In genomic region chr2:22855761-22856184, GRCh38 we compare ENCODE assay signal across 20 cellular contexts.
DNase-seq lines count a peak whose midpoint lies in the region; TF ChIP-seq lines count a peak whose summit lies in the region.
"Had no signal": no experiment of that assay in that cellular context is flagged by ENCODE, and none has a peak within 500 bp of the region (broad histone marks: within the 10 kb centered on the region; RNA-seq: fewer than 3 reads in every experiment).

No MANE protein-coding gene starts in this region.

- H3K4me1 Mint-ChIP-seq in Caco-2 (ENCODE audit: low read depth, unreplicated experiment), result no peaks in the 10 kb centered on the region
- no peaks in the 10 kb centered on the region for H3K4me1 Mint-ChIP-seq in activated CD4-positive, alpha-beta memory T cell treated with anti-CD3 and anti-CD28 coated beads, Interleukin-2, amount 10 ng/mL, durations not matched to agents 7 days and 5 days

- H3K9me3 ChIP-seq in mesodermal cell (ENCODE audit: control insufficient read depth, low read length) (no peaks in the 10 kb centered on the region), Caco-2 (no peaks in the 10 kb centered on the region)
- H3K9me3 ChIP-seq: uterus had no signal

- CTCF ChIA-PET in Caco-2 (lab: Charles Lee), result no interaction called here
- CTCF ChIA-PET in activated CD4-positive, alpha-beta memory T cell treated with anti-CD3 and anti-CD28 coated beads, Interleukin-2, amount 10 ng/mL, durations not matched to agents 7 days and 5 days (lab: Charles Lee), result no interaction called here

- no peaks in the 10 kb centered on the region for H3K27me3 ChIP-seq in dorsolateral prefrontal cortex
- H3K27me3 ChIP-seq in Caco-2 (replicated peaks; ENCODE audit: control insufficient read depth, insufficient read depth, low read length), result no peaks in the 10 kb centered on the region
- H3K27me3 ChIP-seq: uterus had no signal

- intact Hi-C loops in dorsolateral prefrontal cortex (cut with DNase I) (loop anchor here in 1 of 2 donors (5.0 kb wide), 1 partner anchor 182 kb away; no protein-coding TSS in a partner anchor), Caco-2 (cut with micrococcal nuclease; ENCODE audit: unreplicated experiment) (no loop called here)

- TF ChIP-seq CTCF in dorsolateral prefrontal cortex (IDR thresholded peaks at IDR 0.05 in 54 of 56, conservative IDR thresholded peaks at IDR 0.05 in 2 of 56; ENCODE audit: low read depth in 1 of 56, partially characterized antibody in 56 of 56), result peak in 1 of 56 donors; percentile 4
- no peak for TF ChIP-seq CTCF in Caco-2 (IDR thresholded peaks at IDR 0.05; ENCODE audit: insufficient read depth in 1 of 2, low read depth in 1 of 2, low read length in 1 of 2, severe bottlenecking in 1 of 2, unreplicated experiment in 1 of 2)

- H3K4me1 ChIP-seq in mesodermal cell (ENCODE audit: control insufficient read depth, insufficient read depth, low read length, poor library complexity, severe bottlenecking) (no peaks in the 10 kb centered on the region), Caco-2 (no peaks in the 10 kb centered on the region)
- H3K4me1 ChIP-seq: uterus had no signal

- POLR2A ChIA-PET in Caco-2 (lab: Charles Lee), result no interaction called here
- POLR2A ChIA-PET in activated CD4-positive, alpha-beta memory T cell treated with anti-CD3 and anti-CD28 coated beads, Interleukin-2, amount 10 ng/mL, durations not matched to agents 7 days and 5 days (lab: Charles Lee), result no interaction called here

- H3K36me3 ChIP-seq in mesodermal cell (ENCODE audit: control insufficient read depth, insufficient read depth, low read length), result no peaks in the 10 kb centered on the region
- no peaks in the 10 kb centered on the region for H3K36me3 ChIP-seq in Caco-2 (ENCODE audit: control insufficient read depth, insufficient read depth, low read length)
- H3K36me3 ChIP-seq: uterus had no signal

- H3K4me3 Mint-ChIP-seq in Caco-2 (ENCODE audit: unreplicated experiment), result no peak overlapping the region
- H3K4me3 Mint-ChIP-seq in activated CD4-positive, alpha-beta memory T cell treated with anti-CD3 and anti-CD28 coated beads, Interleukin-2, amount 10 ng/mL, durations not matched to agents 7 days and 5 days, result no peak overlapping the region
- H3K4me3 Mint-ChIP-seq: GM23338; stimulated activated naive CD8-positive, alpha-beta T cell treated with anti-CD3 and anti-CD28 coated beads, Interleukin-15, Interleukin-2, amounts not matched to agents 100 ng/mL and 50 ng/mL, for 24 hours had no signal

- peaks cover 6% of the 10 kb centered on the region for H3K27me3 Mint-ChIP-seq in Caco-2 (ENCODE audit: insufficient read depth, unreplicated experiment)
- H3K27me3 Mint-ChIP-seq in activated CD4-positive, alpha-beta memory T cell treated with anti-CD3 and anti-CD28 coated beads, Interleukin-2, amount 10 ng/mL, durations not matched to agents 7 days and 5 days, result no peaks in the 10 kb centered on the region
- H3K27me3 Mint-ChIP-seq: stimulated activated naive CD8-positive, alpha-beta T cell treated with anti-CD3 and anti-CD28 coated beads, Interleukin-15, Interleukin-2, amounts not matched to agents 100 ng/mL and 50 ng/mL, for 24 hours had no signal

- H3K27ac ChIP-seq in dorsolateral prefrontal cortex, result peak overlapping the region in 58 of 59 donors; percentile 35 to 97 (median 86)
- H3K27ac ChIP-seq in mesodermal cell (ENCODE audit: low read depth, low read length, severe bottlenecking), result peak overlapping the region; percentile 25
- H3K27ac ChIP-seq: coronary artery, PC-9, uterus had no signal

- H3K36me3 Mint-ChIP-seq in Caco-2 (ENCODE audit: insufficient read depth, unreplicated experiment), result no peaks in the 10 kb centered on the region
- no peaks in the 10 kb centered on the region for H3K36me3 Mint-ChIP-seq in activated CD4-positive, alpha-beta memory T cell treated with anti-CD3 and anti-CD28 coated beads, Interleukin-2, amount 10 ng/mL, durations not matched to agents 7 days and 5 days (ENCODE audit: low read depth)

- 93 to 95% methylated on average over 4 to 8 of the region's 9 CpGs for WGBS in mesodermal cell (ENCODE audit: insufficient coverage in 2 of 2), 2 experiments

- H3K27ac Mint-ChIP-seq in Caco-2 (ENCODE audit: unreplicated experiment), result no peak overlapping the region
- no peak overlapping the region for H3K27ac Mint-ChIP-seq in activated CD4-positive, alpha-beta memory T cell treated with anti-CD3 and anti-CD28 coated beads, Interleukin-2, amount 10 ng/mL, durations not matched to agents 7 days and 5 days
- H3K27ac Mint-ChIP-seq: GM23338; stimulated activated naive CD8-positive, alpha-beta T cell treated with anti-CD3 and anti-CD28 coated beads, Interleukin-15, Interleukin-2, amounts not matched to agents 100 ng/mL and 50 ng/mL, for 24 hours had no signal

- BruUV-seq in Caco-2 (replicated peaks; lab: Mats Ljungman, UMichigan), result no TSS peak

- no peaks in the 10 kb centered on the region for H3K9me3 Mint-ChIP-seq in Caco-2 (ENCODE audit: unreplicated experiment)
- peaks cover 5% of the 10 kb centered on the region for H3K9me3 Mint-ChIP-seq in activated CD4-positive, alpha-beta memory T cell treated with anti-CD3 and anti-CD28 coated beads, Interleukin-2, amount 10 ng/mL, durations not matched to agents 7 days and 5 days

- peak overlapping the region in 3 of 59 donors; percentile 2 to 46 (median 20) for H3K4me3 ChIP-seq in dorsolateral prefrontal cortex
- H3K4me3 ChIP-seq in mesodermal cell (ENCODE audit: extremely low read depth, insufficient read depth, low read length, poor library complexity, severe bottlenecking), result no peak overlapping the region
- no peak overlapping the region for H3K4me3 ChIP-seq in Caco-2 (ENCODE audit: low read depth, low read length)
- H3K4me3 ChIP-seq: coronary artery, GM23338, PC-9, uterus had no signal

- DNase-seq in ELF-1 (ENCODE audit: low read depth, low spot score) (peak; percentile 38), NCI-H345 (lab: John Stamatoyannopoulos, UW) (peak; percentile 92), dorsolateral prefrontal cortex (peak in 8 of 10 donors; percentile 19 to 58 (median 46)), Caco-2 (no peak), NCI-H226 (no peak), NCI-H1436 (lab: John Stamatoyannopoulos, UW) (no peak)
- no peak for DNase-seq in activated CD4-positive, alpha-beta memory T cell treated with anti-CD3 and anti-CD28 coated beads, Interleukin-2, amount 10 ng/mL, durations not matched to agents 7 days and 5 days
- DNase-seq: activated CD4-positive, alpha-beta T cell treated with anti-CD3 and anti-CD28 coated beads for 4 hours; activated naive CD4-positive, alpha-beta T cell treated with Interleukin-2 at 50 U/mL for 16 hours; activated T-cell treated with anti-CD3 and anti-CD28 coated beads for 4 hours; EL; left colon; NCI-H187 treated with DMSO at 0.1 percent for 48 hours; PC-9; stimulated activated CD4-positive, alpha-beta T cell treated with anti-CD3 and anti-CD28 coated beads, Interleukin-2, amount 100 ng/mL, for 24 hours; uterus had no signal

Comparison
In these comparisons a context has a peak if more than half of its experiments do, and no peak if none do; other contexts are left out.
1. DNase-seq: peak in ELF-1 (single experiment), NCI-H345 (single experiment) and dorsolateral prefrontal cortex (8 of 10); none in Caco-2 (0 of 2), NCI-H226 (single experiment), NCI-H1436 (single experiment) and activated CD4-positive, alpha-beta memory T cell treated with anti-CD3 and anti-CD28 coated beads, Interleukin-2, amount 10 ng/mL, durations not matched to agents 7 days and 5 days (single experiment).